Comparison of ENCODE assay signal across 8 cellular contexts in the genomic region with DNA sequence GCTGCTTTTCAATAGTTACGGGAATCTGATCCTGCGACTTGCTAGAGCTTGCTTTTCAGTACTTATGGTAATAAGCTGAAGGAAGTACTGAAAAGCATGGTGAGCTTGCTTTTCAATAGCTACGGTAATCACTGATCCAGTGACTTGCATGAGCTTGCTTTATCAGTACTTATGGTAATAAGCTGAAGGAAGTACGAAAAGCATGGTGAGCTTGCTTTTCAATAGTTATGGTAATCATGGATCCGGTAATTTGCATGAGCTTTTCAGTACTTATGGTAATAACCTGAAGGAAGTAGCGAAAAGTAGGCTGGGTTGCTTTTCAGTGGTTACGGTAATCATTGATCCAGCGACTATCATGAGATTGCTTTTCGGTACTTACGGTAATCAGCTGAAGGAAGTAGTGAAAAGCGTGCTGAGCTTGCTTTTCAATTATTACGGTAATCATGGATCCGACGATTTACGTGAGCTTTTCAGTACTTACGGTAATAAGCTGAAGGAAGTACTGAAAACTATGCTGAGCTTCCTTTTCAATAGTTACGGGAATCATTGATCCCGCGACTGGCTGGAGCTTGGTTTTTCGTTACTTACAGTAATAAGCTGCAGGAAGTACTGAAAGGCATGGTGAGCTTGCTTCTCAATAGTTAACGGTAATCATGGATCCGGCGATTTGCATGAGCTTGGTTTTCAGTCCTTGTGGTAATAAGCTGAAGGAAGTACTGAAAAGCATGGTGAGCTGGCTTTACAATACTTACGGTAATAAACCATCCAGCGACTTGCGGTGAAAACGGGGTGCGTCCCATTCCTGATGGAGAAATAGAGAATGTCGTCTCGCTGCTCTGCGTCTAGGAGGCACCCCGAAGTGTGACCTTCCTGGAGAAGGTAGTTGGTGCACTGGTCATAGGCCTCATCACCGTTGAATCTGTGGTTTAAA. TPM values are rescaled to one million over a fixed set of nuclear protein-coding genes. Genes with fewer than 3 reads are reported as not detected.
DNase-seq lines count a peak whose midpoint lies in the region; ATAC-seq and TF ChIP-seq lines count a peak whose summit lies in the region.

No MANE protein-coding gene starts in this region.

- TF ChIP-seq CTCF in coronary artery (IDR thresholded peaks at IDR 0.05), result no peak

- no peak overlapping the region for H3K27ac ChIP-seq in coronary artery

- peak; percentile 42 for ATAC-seq in GM19372 (IDR thresholded peaks at IDR 0.05; ENCODE audit: low read depth, unreplicated experiment)
- peak; percentile 35 for ATAC-seq in stimulated activated naive CD8-positive, alpha-beta T cell treated with anti-CD3 and anti-CD28 coated beads, Interleukin-15, Interleukin-2, amounts not matched to agents 100 U/mL and 50 U/mL, for 24 hours

- H3K4me3 ChIP-seq in coronary artery, result peak overlapping the region; percentile 65

- peak; percentile 14 for DNase-seq in SK-N-DZ (ENCODE audit: low spot score)
- DNase-seq in coronary artery (ENCODE audit: low spot score), result no peak
- peak; percentile 90 for DNase-seq in left kidney (ENCODE audit: low read depth, low spot score)
- no peak for DNase-seq in stimulated activated naive CD8-positive, alpha-beta T cell treated with anti-CD3 and anti-CD28 coated beads, Interleukin-15, Interleukin-2, amounts not matched to agents 100 U/mL and 50 U/mL, for 24 hours
- DNase-seq in NCI-H524 (lab: John Stamatoyannopoulos, UW), result no peak
- DNase-seq in NCI-H1694 (lab: John Stamatoyannopoulos, UW), result no peak
- DNase-seq in COR-L47 (lab: John Stamatoyannopoulos, UW), result no peak

RNA-seq across cellular contexts. Expression of gene CRLF2, which starts 6.5 kb away (rescaled TPM):
- not detected in 2 replicates for polyA plus RNA-seq in SK-N-DZ (2014; cell fraction: cytosol; rRNA removed)
- not detected in 2 replicates for polyA plus RNA-seq in SK-N-DZ (2014; cell fraction: nucleus; rRNA removed)

Comparison
In these comparisons a context has a peak if more than half of its experiments do, and no peak if none do; other contexts are left out.
1. DNase-seq: peak in SK-N-DZ (single experiment) and left kidney (single experiment); none in coronary artery (single experiment), stimulated activated naive CD8-positive, alpha-beta T cell treated with anti-CD3 and anti-CD28 coated beads, Interleukin-15, Interleukin-2, amounts not matched to agents 100 U/mL and 50 U/mL, for 24 hours (single experiment), NCI-H524 (0 of 2), NCI-H1694 (single experiment) and COR-L47 (single experiment).